In genomic region chr3:129211772-129212171, GRCh38 we compare ENCODE assay signal across 9 cellular contexts. TPM values are rescaled to one million over a fixed set of nuclear protein-coding genes. Genes with fewer than 3 reads are reported as not detected.
A peak's percentile ranks its signal among the peaks of the same experiment; 100 is the strongest.
DNase-seq lines count a peak whose midpoint lies in the region; ATAC-seq and TF ChIP-seq lines count a peak whose summit lies in the region.
"Had no signal": no experiment of that assay in that cellular context is flagged by ENCODE, and none has a peak within 500 bp of the region (broad histone marks: within the 10 kb centered on the region; RNA-seq: fewer than 3 reads in every experiment).

No MANE protein-coding gene starts in this region.

- no peak overlapping the region for H3K9ac ChIP-seq in liver (ENCODE audit: low read depth in 1 of 2, low read length in 2 of 2)

- TF ChIP-seq CTCF in AG04450 (IDR thresholded peaks at IDR 0.05; ENCODE audit: low read depth, low read length) (no peak), liver (IDR thresholded peaks at IDR 0.05; ENCODE audit: low read depth, low read length, missing input control) (no peak), endothelial cell (IDR thresholded peaks at IDR 0.05; ENCODE audit: unreplicated experiment) (no peak)

- 11% methylated on average over 6 of the region's 6 CpGs for WGBS in liver

- no peaks in the 10 kb centered on the region for H3K27me3 ChIP-seq in AG04450 (ENCODE audit: control insufficient read depth, insufficient read depth, low read length)
- no peaks in the 10 kb centered on the region for H3K27me3 ChIP-seq in liver (ENCODE audit: control insufficient read depth in 4 of 4, insufficient read depth in 4 of 4, low read length in 3 of 4)

- H3K9me3 ChIP-seq in AG04450 (ENCODE audit: control insufficient read depth, insufficient read depth, low read length) (no peaks in the 10 kb centered on the region), liver (ENCODE audit: control insufficient read depth in 4 of 4, low read length in 3 of 4) (no peaks in the 10 kb centered on the region)

- POLR2A ChIA-PET in AG04450 (lab: Yijun Ruan, JAX): no interaction called here

- no peak for ATAC-seq in natural killer cell treated with Interleukin-12 subunit alpha and Interleukin-12 subunit beta and Interleukin-15 and Interleukin-18, amount 100 ng/mL, for 72 hours

- CTCF ChIA-PET in AG04450 (lab: Charles Lee): no interaction called here

- no peaks in the 10 kb centered on the region for H3K27me3 Mint-ChIP-seq in endothelial cell (ENCODE audit: unreplicated experiment)
- peaks cover 2 to 6% of the 10 kb centered on the region in 2 donors for H3K27me3 Mint-ChIP-seq in natural killer cell treated with Interleukin-12 subunit alpha and Interleukin-12 subunit beta and Interleukin-15 and Interleukin-18, amount 100 ng/mL, for 72 hours

- H3K4me3 Mint-ChIP-seq in endothelial cell (ENCODE audit: unreplicated experiment): no peak overlapping the region
- no peak overlapping the region for H3K4me3 Mint-ChIP-seq in natural killer cell treated with Interleukin-12 subunit alpha and Interleukin-12 subunit beta and Interleukin-15 and Interleukin-18, amount 100 ng/mL, for 72 hours

- no peak for DNase-seq in AG04450 (ENCODE audit: low read depth, low spot score)
- DNase-seq in NCI-H1092 (lab: John Stamatoyannopoulos, UW): peak; percentile 49
- DNase-seq in astrocyte of the hippocampus (ENCODE audit: low read depth, low spot score): peak; percentile 68
- DNase-seq in effector CD4-positive, alpha-beta T cell: no peak
- DNase-seq in endothelial cell (ENCODE audit: low spot score): no peak
- DNase-seq in activated effector memory CD4-positive, alpha-beta T cell treated with Interleukin-2 at 50 U/mL for 16 hours: no peak
- DNase-seq in natural killer cell treated with Interleukin-12 subunit alpha and Interleukin-12 subunit beta and Interleukin-15 and Interleukin-18, amount 100 ng/mL, for 72 hours (ENCODE audit: low spot score): no peak
- DNase-seq: DND-41 had no signal

- no peak for TF ChIP-seq RAD21 in liver (IDR thresholded peaks at IDR 0.05)

- no peak overlapping the region for H3K27ac Mint-ChIP-seq in endothelial cell (ENCODE audit: unreplicated experiment)
- no peak overlapping the region for H3K27ac Mint-ChIP-seq in natural killer cell treated with Interleukin-12 subunit alpha and Interleukin-12 subunit beta and Interleukin-15 and Interleukin-18, amount 100 ng/mL, for 72 hours

- H3K4me3 ChIP-seq in AG04450 (ENCODE audit: low read depth, low read length) (no peak overlapping the region), liver (ENCODE audit: low read depth in 1 of 3, low read length in 3 of 3) (no peak overlapping the region)

- H3K36me3 Mint-ChIP-seq in endothelial cell (ENCODE audit: low read depth, unreplicated experiment): no peaks in the 10 kb centered on the region
- H3K36me3 Mint-ChIP-seq in natural killer cell treated with Interleukin-12 subunit alpha and Interleukin-12 subunit beta and Interleukin-15 and Interleukin-18, amount 100 ng/mL, for 72 hours: no peaks in the 10 kb centered on the region

- no peaks in the 10 kb centered on the region for H3K4me1 Mint-ChIP-seq in endothelial cell (ENCODE audit: unreplicated experiment)
- H3K4me1 Mint-ChIP-seq in natural killer cell treated with Interleukin-12 subunit alpha and Interleukin-12 subunit beta and Interleukin-15 and Interleukin-18, amount 100 ng/mL, for 72 hours (ENCODE audit: low read depth in 2 of 2): no peaks in the 10 kb centered on the region

- H3K4me1 ChIP-seq in liver (ENCODE audit: control insufficient read depth in 4 of 4, insufficient read depth in 4 of 4, low read length in 3 of 4): peaks cover 7 to 26% (median 19%) of the 10 kb centered on the region in 4 donors

- no peaks in the 10 kb centered on the region for H3K36me3 ChIP-seq in liver (ENCODE audit: control insufficient read depth in 4 of 4, insufficient read depth in 3 of 4, low read depth in 1 of 4, low read length in 3 of 4)

- H3K9me3 Mint-ChIP-seq in endothelial cell (ENCODE audit: unreplicated experiment): no peaks in the 10 kb centered on the region
- H3K9me3 Mint-ChIP-seq in natural killer cell treated with Interleukin-12 subunit alpha and Interleukin-12 subunit beta and Interleukin-15 and Interleukin-18, amount 100 ng/mL, for 72 hours: no peaks in the 10 kb centered on the region

- H3K27ac ChIP-seq in AG04450 (ENCODE audit: low read depth, low read length): peak overlapping the region; percentile 11
- peak overlapping the region; percentile 72 to 76 for H3K27ac ChIP-seq in liver (ENCODE audit: low read depth in 1 of 2, low read length in 2 of 2)

TF ChIP-seq in liver, 16 proteins besides CTCF, POLR2A, EP300 and RAD21:
- TF ChIP-seq SP1 (IDR thresholded peaks at IDR 0.05): no peak
- no peak for TF ChIP-seq TAF1 (conservative IDR thresholded peaks at IDR 0.05)
TF ChIP-seq in liver: peak in this region for 0.

RNA-seq across cellular contexts. Expression of gene CNBP, which starts 28.1 kb away (rescaled TPM):
- polyA plus RNA-seq in AG04450 (2011; rRNA removed) (265 and 305 TPM in 2 replicates), liver (100 to 1,000 TPM; 183 to 291 TPM)
- 150 and 158 TPM in 2 replicates for polyA minus RNA-seq in AG04450 (2011; rRNA and poly(A)+ RNA removed)
- total RNA-seq in liver (100 to 1,000 TPM; 162 to 245 TPM), endothelial cell (ENCODE audit: unreplicated experiment) (192 TPM)
- 100 to 1,000 TPM; 230 to 268 TPM for total RNA-seq in natural killer cell treated with Interleukin-12 subunit alpha and Interleukin-12 subunit beta and Interleukin-15 and Interleukin-18, amount 100 ng/mL, for 72 hours

RNA-seq across cellular contexts. Expression of gene COPG1, which starts 37.6 kb away (rescaled TPM):
- polyA plus RNA-seq in AG04450 (2011; rRNA removed): 229 and 231 TPM in 2 replicates
- polyA minus RNA-seq in AG04450 (2011; rRNA and poly(A)+ RNA removed): 489 and 625 TPM in 2 replicates
- total RNA-seq in liver: 100 to 1,000 TPM in 1 of 2 donors, 10 to 100 TPM in 1; 68.4 to 177 TPM
- polyA plus RNA-seq in liver: 100 to 1,000 TPM in 1 of 2 donors, 10 to 100 TPM in 1; 49.8 to 106 TPM
- 149 TPM for total RNA-seq in endothelial cell (ENCODE audit: unreplicated experiment)
- total RNA-seq in natural killer cell treated with Interleukin-12 subunit alpha and Interleukin-12 subunit beta and Interleukin-15 and Interleukin-18, amount 100 ng/mL, for 72 hours: 100 to 1,000 TPM; 203 to 236 TPM

RNA-seq across cellular contexts. Expression of gene ISY1, which starts 50.9 kb away (rescaled TPM):
- polyA plus RNA-seq in AG04450 (2011; rRNA removed) (29.7 and 34.3 TPM in 2 replicates), liver (10 to 100 TPM in 1 of 2 donors, 1 to 10 TPM in 1; 8.7 to 13.2 TPM)
- 16.1 and 16.2 TPM in 2 replicates for polyA minus RNA-seq in AG04450 (2011; rRNA and poly(A)+ RNA removed)
- total RNA-seq in liver (10 to 100 TPM in 1 of 2 donors, 1 to 10 TPM in 1; 6.4 to 12.3 TPM), endothelial cell (ENCODE audit: unreplicated experiment) (61.9 TPM)
- total RNA-seq in natural killer cell treated with Interleukin-12 subunit alpha and Interleukin-12 subunit beta and Interleukin-15 and Interleukin-18, amount 100 ng/mL, for 72 hours: 10 to 100 TPM; 54.7 to 59.7 TPM

Comparison
In these comparisons a context has a peak if more than half of its experiments do, and no peak if none do; other contexts are left out.
1. DNase-seq: peak in NCI-H1092 (single experiment) and astrocyte of the hippocampus (single experiment); none in AG04450 (single experiment), effector CD4-positive, alpha-beta T cell (single experiment), endothelial cell (single experiment), activated effector memory CD4-positive, alpha-beta T cell treated with Interleukin-2 at 50 U/mL for 16 hours (single experiment) and natural killer cell treated with Interleukin-12 subunit alpha and Interleukin-12 subunit beta and Interleukin-15 and Interleukin-18, amount 100 ng/mL, for 72 hours (single experiment).